ENCODE assay signal across 25 cellular contexts in genomic region chr11:77094841-77095365, GRCh38. TPM values are rescaled to one million over a fixed set of nuclear protein-coding genes. Genes with fewer than 3 reads are reported as not detected.
DNase-seq lines count a peak whose midpoint lies in the region; ATAC-seq and TF ChIP-seq lines count a peak whose summit lies in the region.
"Had no signal": no experiment of that assay in that cellular context is flagged by ENCODE, and none has a peak within 500 bp of the region (broad histone marks: within the 10 kb centered on the region; RNA-seq: fewer than 3 reads in every experiment).

No MANE protein-coding gene starts in this region.

- ATAC-seq in left cardiac atrium (no peak), heart right ventricle (no peak), right lobe of liver (no peak), upper lobe of right lung (no peak), GM19395 (IDR thresholded peaks at IDR 0.05; ENCODE audit: unreplicated experiment) (no peak)
- ATAC-seq: activated T-helper 17 cell treated with anti-CD3 and anti-CD28 coated beads, Interleukin-2, amount 50 U/mL, for 72 hours; WTC11 had no signal

- peak; percentile 10 for DNase-seq in left cardiac atrium
- DNase-seq in heart right ventricle, result no peak
- no peak for DNase-seq in astrocyte of the spinal cord (ENCODE audit: low read depth, low spot score)
- peak in 2 of 3 donors; percentile 6 to 46 for DNase-seq in right lobe of liver
- DNase-seq in upper lobe of right lung, result peak; percentile 54
- no peak for DNase-seq in HUDEP-2 (lab: John Stamatoyannopoulos, UW; ENCODE audit: unreplicated experiment in 76 of 76)
- DNase-seq in epidermal melanocyte (ENCODE audit: insufficient read length, low spot score), result no peak
- DNase-seq: activated CD8-positive, alpha-beta memory T cell treated with anti-CD3 and anti-CD28 coated beads, Interleukin-2, amount 50 U/mL, for 4 hours; activated naive CD8-positive, alpha-beta T cell treated with anti-CD3 and anti-CD28 coated beads for 36 hours; Caco-2; effector memory CD4-positive, alpha-beta T cell; esophagus squamous epithelium; islet precursor cell; Kasumi-1; NCI-H1930; T-helper 9 cell; uterus had no signal

- H3K4me1 ChIP-seq in heart right ventricle (no peaks in the 10 kb centered on the region), right lobe of liver (peaks cover 0 to 30% (median 14%) of the 10 kb centered on the region in 4 donors), upper lobe of right lung (no peaks in the 10 kb centered on the region)
- H3K4me1 ChIP-seq: suprapubic skin, uterus had no signal

- in situ Hi-C loops in astrocyte of the spinal cord (cut with HindIII; ENCODE audit: low sequenced_read_pairs), result no loop called here

- no peaks in the 10 kb centered on the region for H3K9me3 ChIP-seq in heart right ventricle
- H3K9me3 ChIP-seq in right lobe of liver, result no peaks in the 10 kb centered on the region
- no peaks in the 10 kb centered on the region for H3K9me3 ChIP-seq in upper lobe of right lung
- H3K9me3 ChIP-seq: BLaER1, Caco-2, esophagus squamous epithelium, suprapubic skin, uterus had no signal

- H3K36me3 ChIP-seq in heart right ventricle, result peaks cover 0 to 4% (median 0%) of the 10 kb centered on the region in 9 donors
- peaks cover 0 to 5% (median 0%) of the 10 kb centered on the region in 4 donors for H3K36me3 ChIP-seq in right lobe of liver
- H3K36me3 ChIP-seq in upper lobe of right lung, result no peaks in the 10 kb centered on the region
- H3K36me3 ChIP-seq: BLaER1, suprapubic skin, uterus had no signal

- no peak for TF ChIP-seq POLR2A in right lobe of liver (IDR thresholded peaks at IDR 0.05)

- H3K27ac ChIP-seq in heart right ventricle, result no peak overlapping the region
- H3K27ac ChIP-seq in right lobe of liver, result peak overlapping the region; percentile 61 to 83 (median 82)
- H3K27ac ChIP-seq in upper lobe of right lung, result no peak overlapping the region
- H3K27ac ChIP-seq: BLaER1, esophagus squamous epithelium, suprapubic skin, uterus had no signal

- intact Hi-C loops in left cardiac atrium (cut with DNase I) (loop anchor here (5.0 kb wide), 2 partner anchors 48 to 288 kb away; no protein-coding TSS in a partner anchor), heart right ventricle (cut with DNase I) (loop anchor here in 5 of 10 donors (5.0 to 10.0 kb wide), 5 partner anchors 48 to 290 kb away; no protein-coding TSS in a partner anchor), right lobe of liver (cut with DNase I) (loop anchor here in 1 of 2 donors (5.0 kb wide), 1 partner anchor 43 kb away; no protein-coding TSS in a partner anchor), upper lobe of right lung (cut with DNase I) (loop anchor here (5.0 kb wide), 1 partner anchor 48 kb away; no protein-coding TSS in a partner anchor)

- H3K27me3 ChIP-seq in heart right ventricle (no peaks in the 10 kb centered on the region), right lobe of liver (no peaks in the 10 kb centered on the region), upper lobe of right lung (no peaks in the 10 kb centered on the region)
- H3K27me3 ChIP-seq: BLaER1, esophagus squamous epithelium, suprapubic skin, uterus had no signal

- WGBS in heart right ventricle, 2 donors, result 94 to 97% methylated on average over 7 of the region's 7 CpGs
- no CpG with 5 or more reads among the region's 7 CpGs for WGBS in right lobe of liver (ENCODE audit: insufficient coverage, low coverage, low lambda C conversion rate, missing lambda C conversion rate)

- TF ChIP-seq CTCF in heart right ventricle (IDR thresholded peaks at IDR 0.05), result no peak
- TF ChIP-seq CTCF in astrocyte of the spinal cord (IDR thresholded peaks at IDR 0.05; ENCODE audit: low read depth, low read length), result peak; percentile 20
- TF ChIP-seq CTCF in right lobe of liver (IDR thresholded peaks at IDR 0.05), result no peak
- TF ChIP-seq CTCF in upper lobe of right lung (IDR thresholded peaks at IDR 0.05), result no peak

- H3K4me3 ChIP-seq in heart right ventricle, result no peak overlapping the region
- H3K4me3 ChIP-seq in astrocyte of the spinal cord (ENCODE audit: low read depth, low read length), result no peak overlapping the region
- no peak overlapping the region for H3K4me3 ChIP-seq in right lobe of liver
- H3K4me3 ChIP-seq in upper lobe of right lung, result no peak overlapping the region
- H3K4me3 ChIP-seq: BLaER1, esophagus squamous epithelium, suprapubic skin, uterus had no signal

RNA-seq across cellular contexts. Expression of gene OMP, which starts 7.7 kb away (rescaled TPM):
- total RNA-seq in left cardiac atrium (under 1 TPM in 1 of 2 donors, not detected in 1; 0.97 TPM), heart right ventricle (under 1 TPM in 1 of 10 donors, not detected in 9; 0.58 TPM), right lobe of liver (1 to 10 TPM in 5 of 6 experiments, not detected in 1; 1.0 to 4.2 (median 2.0) TPM), upper lobe of right lung (not detected)
- polyA plus RNA-seq in heart right ventricle, result not detected
- total RNA-seq: activated naive CD8-positive, alpha-beta T cell treated with anti-CD3 and anti-CD28 coated beads for 36 hours; activated T-helper 17 cell treated with anti-CD3 and anti-CD28 coated beads, Interleukin-2, amount 50 U/mL, for 72 hours; frontal cortex; H1; myocyte; WTC11 had no signal
- polyA plus RNA-seq: H1 had no signal

RNA-seq across cellular contexts. Expression of gene CAPN5, which starts 28.1 kb away (rescaled TPM):
- total RNA-seq in left cardiac atrium (1 to 10 TPM; 5.6 to 5.9 TPM), heart right ventricle (1 to 10 TPM; 1.8 to 3.6 (median 2.7) TPM), right lobe of liver (10 to 100 TPM; 23.1 to 66.7 (median 43.3) TPM), upper lobe of right lung (6.5 TPM)
- 1 to 10 TPM; 2.0 to 2.5 TPM for polyA plus RNA-seq in heart right ventricle

RNA-seq across cellular contexts. Expression of gene MYO7A, which starts 33.1 kb away (rescaled TPM):
- total RNA-seq in left cardiac atrium, result 10 to 100 TPM in 1 of 2 donors, 1 to 10 TPM in 1; 7.5 to 11.1 TPM
- total RNA-seq in heart right ventricle, result 1 to 10 TPM in 9 of 10 donors, under 1 TPM in 1; 1.00 to 6.8 (median 2.8) TPM
- polyA plus RNA-seq in heart right ventricle, result 1 to 10 TPM in 1 of 2 donors, under 1 TPM in 1; 0.91 to 5.0 TPM
- 10 to 100 TPM; 23.6 to 39.6 (median 32.0) TPM for total RNA-seq in right lobe of liver
- total RNA-seq in upper lobe of right lung, result 3.6 TPM

Comparison
In these comparisons a context has a peak if more than half of its experiments do, and no peak if none do; other contexts are left out.
1. DNase-seq: peak in left cardiac atrium (single experiment), right lobe of liver (2 of 3) and upper lobe of right lung (single experiment); none in heart right ventricle (0 of 2), astrocyte of the spinal cord (single experiment), HUDEP-2 (0 of 76) and epidermal melanocyte (single experiment).
2. H3K27ac ChIP-seq: peak in right lobe of liver (3 of 3); none in heart right ventricle (0 of 10) and upper lobe of right lung (single experiment).